ENCODE assay signal across 27 cellular contexts in the genomic region with DNA sequence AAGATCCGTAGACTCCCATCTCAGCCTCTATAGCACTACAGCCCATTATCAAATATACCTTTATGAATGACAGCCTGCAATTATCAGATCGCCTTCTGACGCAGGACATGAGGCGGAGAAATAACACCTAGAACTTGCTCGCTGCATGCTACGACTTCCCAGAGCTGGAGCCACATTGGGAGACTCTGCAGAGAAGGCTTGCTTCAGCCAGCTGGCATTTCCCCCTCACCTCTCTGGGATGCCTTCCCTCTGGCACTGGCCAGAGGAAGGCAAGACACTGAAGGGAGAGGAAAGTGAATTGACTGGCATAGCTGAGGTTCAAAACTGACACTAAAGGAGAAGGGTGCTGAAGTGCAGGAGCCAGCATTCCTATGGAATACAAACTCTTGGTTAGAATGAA.
"Had no signal": no experiment of that assay in that cellular context is flagged by ENCODE, and none has a peak within 500 bp of the region (broad histone marks: within the 10 kb centered on the region; RNA-seq: fewer than 3 reads in every experiment).

No MANE protein-coding gene starts in this region.

- FAIRE-seq: islet of Langerhans, kidney had no signal

- H3K9me3 Mint-ChIP-seq: mesothelial cell of epicardium, type B pancreatic cell had no signal

- H3K4me3 Mint-ChIP-seq: immature natural killer cell; mesothelial cell of epicardium; naive B cell; natural killer cell; nephron progenitor cell; stimulated activated effector memory CD8-positive, alpha-beta T cell treated with anti-CD3 and anti-CD28 coated beads, Interleukin-12 subunit alpha, Interleukin-12 subunit beta, amount 100 ng/mL, for 72 hours; stimulated activated naive CD8-positive, alpha-beta T cell treated with anti-CD3 and anti-CD28 coated beads, Interleukin-15, amount 100 ng/mL, for 72 hours; type B pancreatic cell had no signal

- DNase-seq: hypothalamus; immature natural killer cell; kidney; left colon; left lung; mesendoderm; naive B cell; natural killer cell; nephron progenitor cell; ovary; stimulated activated CD4-positive, alpha-beta T cell treated with anti-CD3 and anti-CD28 coated beads, Interleukin-12 subunit alpha, Interleukin-12 subunit beta, amount 100 ng/mL, for 4 hours; stimulated activated CD4-positive, alpha-beta T cell treated with anti-CD3 and anti-CD28 coated beads, Interleukin-15, amount 100 ng/mL, for 24 hours; stimulated activated CD4-positive, alpha-beta T cell treated with anti-CD3 and anti-CD28 coated beads, Interleukin-2, amount 100 ng/mL, for 24 hours; stimulated activated CD4-positive, alpha-beta T cell treated with anti-CD3 and anti-CD28 coated beads, Interleukin-4, amount 100 ng/mL, for 1 hour; stimulated activated naive CD4-positive, alpha-beta T cell treated with Interleukin-2 at 50 U/mL for 16 hours; stimulated activated naive CD8-positive, alpha-beta T cell treated with anti-CD3 and anti-CD28 coated beads, Interleukin-15, amount 100 ng/mL, for 72 hours had no signal

- H3K4me1 ChIP-seq: left lung, right atrium auricular region, tibial nerve, vagina had no signal

- H3K27ac ChIP-seq: left lung, ovary, right atrium auricular region, skin epidermis, tibial nerve, vagina had no signal

- H3K27me3 ChIP-seq: left lung, ovary, right atrium auricular region, tibial nerve, vagina had no signal

- H3K9me3 ChIP-seq: ovary, right atrium auricular region, vagina had no signal

- H3K27ac Mint-ChIP-seq: immature natural killer cell; mesothelial cell of epicardium; naive B cell; natural killer cell; nephron progenitor cell; progenitor cell of endocrine pancreas; stimulated activated effector memory CD8-positive, alpha-beta T cell treated with anti-CD3 and anti-CD28 coated beads, Interleukin-12 subunit alpha, Interleukin-12 subunit beta, amount 100 ng/mL, for 72 hours; stimulated activated naive CD8-positive, alpha-beta T cell treated with anti-CD3 and anti-CD28 coated beads, Interleukin-15, amount 100 ng/mL, for 72 hours; type B pancreatic cell had no signal

- H3K36me3 Mint-ChIP-seq: immature natural killer cell; mesothelial cell of epicardium; naive B cell; natural killer cell; stimulated activated effector memory CD8-positive, alpha-beta T cell treated with anti-CD3 and anti-CD28 coated beads, Interleukin-12 subunit alpha, Interleukin-12 subunit beta, amount 100 ng/mL, for 72 hours; type B pancreatic cell had no signal

- H3K36me3 ChIP-seq: left lung, ovary, right atrium auricular region, tibial nerve, vagina had no signal

- ATAC-seq: left colon; left lung; natural killer cell; sciatic nerve; stimulated activated effector memory CD8-positive, alpha-beta T cell treated with anti-CD3 and anti-CD28 coated beads, Interleukin-12 subunit alpha, Interleukin-12 subunit beta, amount 100 ng/mL, for 72 hours; stimulated activated naive CD8-positive, alpha-beta T cell treated with anti-CD3 and anti-CD28 coated beads, Interleukin-15, amount 100 ng/mL, for 72 hours had no signal

- H3K4me3 ChIP-seq: left lung, lung, ovary, right atrium auricular region, skin epidermis, tibial nerve, vagina had no signal

- H3K27me3 Mint-ChIP-seq: naive B cell; stimulated activated naive CD8-positive, alpha-beta T cell treated with anti-CD3 and anti-CD28 coated beads, Interleukin-15, amount 100 ng/mL, for 72 hours; type B pancreatic cell had no signal

- H3K4me1 Mint-ChIP-seq: immature natural killer cell; mesothelial cell of epicardium; naive B cell; natural killer cell; nephron progenitor cell; stimulated activated effector memory CD8-positive, alpha-beta T cell treated with anti-CD3 and anti-CD28 coated beads, Interleukin-12 subunit alpha, Interleukin-12 subunit beta, amount 100 ng/mL, for 72 hours; stimulated activated naive CD8-positive, alpha-beta T cell treated with anti-CD3 and anti-CD28 coated beads, Interleukin-15, amount 100 ng/mL, for 72 hours had no signal
